Comparison of ENCODE assay signal across 8 cellular contexts in the genomic region with DNA sequence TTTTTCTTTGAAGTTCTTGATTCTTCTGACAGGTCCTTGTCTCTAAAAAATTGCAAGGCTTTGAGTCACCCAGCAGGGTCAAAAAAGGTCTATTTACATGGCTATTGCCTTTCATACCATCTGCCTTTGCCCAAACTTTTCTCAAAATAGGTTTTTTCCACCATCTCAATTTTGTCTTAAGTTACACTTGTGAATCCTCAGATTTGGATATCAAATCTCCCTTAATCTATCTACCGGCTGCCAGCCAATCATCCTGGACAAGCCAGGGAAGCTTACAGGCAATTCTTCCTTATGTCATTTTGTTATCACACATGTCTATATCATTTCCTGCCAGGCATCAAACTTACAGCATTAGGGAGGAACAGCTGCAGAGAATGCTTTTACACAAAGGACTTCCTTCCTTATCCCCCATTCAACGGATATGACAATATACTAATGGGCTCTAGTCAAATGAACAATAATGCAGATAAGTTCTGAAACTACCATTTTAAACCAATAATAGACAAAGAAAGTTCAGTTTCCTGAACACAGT.
DNase-seq lines count a peak whose midpoint lies in the region; ATAC-seq and TF ChIP-seq lines count a peak whose summit lies in the region.

No MANE protein-coding gene starts in this region.

- no peak overlapping the region for H3K9ac ChIP-seq in mesendoderm (ENCODE audit: low read length)

- H3K36me3 Mint-ChIP-seq in CD8-positive, alpha-beta memory T cell, result peaks cover 0 to 13% (median 12%) of the 10 kb centered on the region in 3 donors
- peaks cover 0 to 39% of the 10 kb centered on the region in 2 donors for H3K36me3 Mint-ChIP-seq in activated naive CD4-positive, alpha-beta T cell treated with anti-CD3 and anti-CD28 coated beads, Interleukin-2, amount 50 U/mL, for 72 hours

- H3K27ac Mint-ChIP-seq in CD8-positive, alpha-beta memory T cell, result peak overlapping the region; percentile 52 to 92 (median 82)
- H3K27ac Mint-ChIP-seq in activated naive CD4-positive, alpha-beta T cell treated with anti-CD3 and anti-CD28 coated beads, Interleukin-2, amount 50 U/mL, for 72 hours, result peak overlapping the region; percentile 63 to 75

- no peak overlapping the region for H3K4me2 ChIP-seq in mesendoderm (ENCODE audit: low read length)

- H3K56ac ChIP-seq in mesendoderm (ENCODE audit: low read length), result no peak overlapping the region

- H3K79me1 ChIP-seq in mesendoderm (ENCODE audit: low read length), result no peaks in the 10 kb centered on the region

- H3K27me3 ChIP-seq in CD8-positive, alpha-beta memory T cell (ENCODE audit: insufficient read depth, low read length, poor library complexity, severe bottlenecking), result no peaks in the 10 kb centered on the region
- H3K27me3 ChIP-seq in mesendoderm (ENCODE audit: insufficient read depth, low read length, poor library complexity) (no peaks in the 10 kb centered on the region), prostate gland (replicated peaks; ENCODE audit: insufficient read depth) (no peaks in the 10 kb centered on the region)

- no peak overlapping the region for H2BK120ac ChIP-seq in mesendoderm (ENCODE audit: low read depth, low read length)

- peak overlapping the region; percentile 32 for H3K27ac ChIP-seq in CD8-positive, alpha-beta memory T cell (ENCODE audit: low read depth, low read length)
- H3K27ac ChIP-seq in mesendoderm (ENCODE audit: low read depth, low read length) (peak overlapping the region; percentile 37), prostate gland (no peak overlapping the region)

- no CpG with 5 or more reads among the region's 2 CpGs for WGBS in mesendoderm (ENCODE audit: extremely low coverage, insufficient coverage, low lambda C conversion rate)
- 67% methylated on average over 2 of the region's 2 CpGs for WGBS in prostate gland

- POLR2A ChIA-PET in CD8-positive, alpha-beta memory T cell (lab: Charles Lee), result interaction anchor here (0.6 to 0.8 kb wide), 4 partner anchors 15 to 193 kb away, joined by 3 to 5 read pairs (median 3); no protein-coding TSS in a partner anchor

- H3K4me3 ChIP-seq in CD8-positive, alpha-beta memory T cell (ENCODE audit: low read length), result no peak overlapping the region
- H3K4me3 ChIP-seq in mesendoderm (ENCODE audit: low read length) (no peak overlapping the region), prostate gland (no peak overlapping the region)

- DNase-seq in CD8-positive, alpha-beta memory T cell, result peak in 2 of 5 donors; percentile 24 to 49
- DNase-seq in KBM-7, result peak; percentile 90
- no peak for DNase-seq in activated naive CD4-positive, alpha-beta T cell treated with anti-CD3 and anti-CD28 coated beads, Interleukin-2, amount 50 U/mL, for 72 hours (ENCODE audit: low spot score in 2 of 2)
- peak; percentile 59 for DNase-seq in mesendoderm
- no peak for DNase-seq in prostate gland (ENCODE audit: low spot score)
- DNase-seq in ureter (ENCODE audit: low spot score), result no peak

- H2BK5ac ChIP-seq in mesendoderm (ENCODE audit: low read length), result no peak overlapping the region

- peaks cover 71 to 83% (median 82%) of the 10 kb centered on the region in 3 donors for H3K4me1 Mint-ChIP-seq in CD8-positive, alpha-beta memory T cell

- intact Hi-C loops in prostate gland (cut with DNase I), result no loop called here

- no peak overlapping the region for H4K5ac ChIP-seq in mesendoderm (ENCODE audit: low read length)

- H3K4me3 Mint-ChIP-seq in CD8-positive, alpha-beta memory T cell, result peak overlapping the region; percentile 1 to 74 (median 42)

- in situ Hi-C loops in KBM-7 (cut with MboI; ENCODE audit: low pct_unique_long_range_greater_than_20kb, low sequenced_read_pairs), result no loop called here

- no peak overlapping the region for H2AK5ac ChIP-seq in mesendoderm (ENCODE audit: low read length)

- H3K4ac ChIP-seq in mesendoderm (ENCODE audit: low read depth, low read length), result no peak overlapping the region

- H3K23ac ChIP-seq in mesendoderm (ENCODE audit: low read length), result no peak overlapping the region

- TF ChIP-seq POLR2A in prostate gland (IDR thresholded peaks at IDR 0.05), result no peak

- H3K9me3 ChIP-seq in CD8-positive, alpha-beta memory T cell (ENCODE audit: low read length), result no peaks in the 10 kb centered on the region
- H3K9me3 ChIP-seq in prostate gland, result no peaks in the 10 kb centered on the region

- no peak overlapping the region for H4K8ac ChIP-seq in mesendoderm (ENCODE audit: low read depth, low read length)

- CTCF ChIA-PET in CD8-positive, alpha-beta memory T cell (lab: Charles Lee), result interaction anchor here (1.3 to 1.7 kb wide), 3 partner anchors 25 to 110 kb away, joined by 3 to 6 read pairs (median 5); no protein-coding TSS in a partner anchor

- peak; percentile 37 to 52 for ATAC-seq in activated naive CD4-positive, alpha-beta T cell treated with anti-CD3 and anti-CD28 coated beads, Interleukin-2, amount 50 U/mL, for 72 hours
- ATAC-seq in HG02884 (IDR thresholded peaks at IDR 0.05; ENCODE audit: unreplicated experiment), result no peak
- no peak for ATAC-seq in GM18870 (IDR thresholded peaks at IDR 0.05; ENCODE audit: unreplicated experiment)

- H3K4me1 ChIP-seq in CD8-positive, alpha-beta memory T cell (ENCODE audit: insufficient read depth, low read length), result peaks cover 61% of the 10 kb centered on the region
- peaks cover 2% of the 10 kb centered on the region for H3K4me1 ChIP-seq in mesendoderm (ENCODE audit: control insufficient read depth, low read depth, low read length)
- H3K4me1 ChIP-seq in prostate gland (replicated peaks), result no peaks in the 10 kb centered on the region

- no peak overlapping the region for H3K18ac ChIP-seq in mesendoderm (ENCODE audit: low read length)

- H3K36me3 ChIP-seq in CD8-positive, alpha-beta memory T cell (ENCODE audit: insufficient read depth, low read length), result no peaks in the 10 kb centered on the region
- H3K36me3 ChIP-seq in mesendoderm (ENCODE audit: control insufficient read depth, insufficient read depth, low read length) (no peaks in the 10 kb centered on the region), prostate gland (no peaks in the 10 kb centered on the region)

- H3K9me3 Mint-ChIP-seq in CD8-positive, alpha-beta memory T cell, result no peaks in the 10 kb centered on the region
- H3K9me3 Mint-ChIP-seq in activated naive CD4-positive, alpha-beta T cell treated with anti-CD3 and anti-CD28 coated beads, Interleukin-2, amount 50 U/mL, for 72 hours, result peaks cover 2 to 6% of the 10 kb centered on the region in 2 donors

- no peaks in the 10 kb centered on the region for H3K79me2 ChIP-seq in mesendoderm (ENCODE audit: control insufficient read depth, insufficient read depth, low read length)

- no peaks in the 10 kb centered on the region for H3K27me3 Mint-ChIP-seq in CD8-positive, alpha-beta memory T cell

- no peak for TF ChIP-seq CTCF in prostate gland (IDR thresholded peaks at IDR 0.05)

- H2BK15ac ChIP-seq in mesendoderm (replicated peaks; ENCODE audit: low read depth), result no peak overlapping the region

Comparison
In these comparisons a context has a peak if more than half of its experiments do, and no peak if none do; other contexts are left out.
1. DNase-seq: peak in KBM-7 (single experiment) and mesendoderm (single experiment); none in activated naive CD4-positive, alpha-beta T cell treated with anti-CD3 and anti-CD28 coated beads, Interleukin-2, amount 50 U/mL, for 72 hours (0 of 2), prostate gland (single experiment) and ureter (single experiment).
2. H3K27ac ChIP-seq: peak in CD8-positive, alpha-beta memory T cell (single experiment) and mesendoderm (single experiment); none in prostate gland (0 of 2).
3. ATAC-seq: peak in activated naive CD4-positive, alpha-beta T cell treated with anti-CD3 and anti-CD28 coated beads, Interleukin-2, amount 50 U/mL, for 72 hours (2 of 2); none in HG02884 (single experiment) and GM18870 (single experiment).